ENCODE assay signal across 10 cellular contexts in genomic region chr3:159832024-159832423, GRCh38. TPM values are rescaled to one million over a fixed set of nuclear protein-coding genes. Genes with fewer than 3 reads are reported as not detected.
DNase-seq lines count a peak whose midpoint lies in the region; ATAC-seq lines count a peak whose summit lies in the region.
"Had no signal": no experiment of that assay in that cellular context is flagged by ENCODE, and none has a peak within 500 bp of the region (broad histone marks: within the 10 kb centered on the region; RNA-seq: fewer than 3 reads in every experiment).

No MANE protein-coding gene starts in this region.

- H3K79me1 ChIP-seq in mesenchymal stem cell (replicated peaks; ENCODE audit: low read length, poor library complexity, severe bottlenecking), result peaks cover 17% of the 10 kb centered on the region

- no peak overlapping the region for H4K91ac ChIP-seq in mesenchymal stem cell (ENCODE audit: low read length)

- no peaks in the 10 kb centered on the region for H4K20me1 ChIP-seq in BLaER1

- no peak overlapping the region for H2BK15ac ChIP-seq in mesenchymal stem cell (ENCODE audit: low read depth, poor library complexity, severe bottlenecking)

- H3K9me3 ChIP-seq in BLaER1 (no peaks in the 10 kb centered on the region), mesenchymal stem cell (ENCODE audit: control insufficient read depth, low read length) (no peaks in the 10 kb centered on the region)

- H2BK120ac ChIP-seq in mesenchymal stem cell (ENCODE audit: low read depth, low read length), result no peak overlapping the region

- H3K14ac ChIP-seq in mesenchymal stem cell (ENCODE audit: low read length in 2 of 2), result no peak overlapping the region

- no peaks in the 10 kb centered on the region for H3K27me3 ChIP-seq in BLaER1
- H3K27me3 ChIP-seq in mesenchymal stem cell (ENCODE audit: control insufficient read depth in 1 of 2, insufficient read depth in 1 of 2, low read length in 2 of 2), result no peaks in the 10 kb centered on the region
- H3K27me3 ChIP-seq: dorsolateral prefrontal cortex had no signal

- H3K27ac ChIP-seq in BLaER1 (no peak overlapping the region), mesenchymal stem cell (ENCODE audit: low read length, poor library complexity, severe bottlenecking) (no peak overlapping the region)

- H2AFZ ChIP-seq in mesenchymal stem cell (ENCODE audit: low read depth, low read length), result no peak overlapping the region

- no peak overlapping the region for H4K8ac ChIP-seq in mesenchymal stem cell (ENCODE audit: low read length)

- H3K4me2 ChIP-seq in BLaER1 (peak overlapping the region; percentile 50), mesenchymal stem cell (ENCODE audit: low read length, poor library complexity, severe bottlenecking) (no peak overlapping the region)

- H3K4me3 ChIP-seq in BLaER1 (no peak overlapping the region), mesenchymal stem cell (ENCODE audit: insufficient read depth in 1 of 2, low read depth in 1 of 2, low read length in 2 of 2) (no peak overlapping the region)
- H3K4me3 ChIP-seq: dorsolateral prefrontal cortex had no signal

- no peak overlapping the region for H3K9ac ChIP-seq in BLaER1
- H3K9ac ChIP-seq in mesenchymal stem cell (ENCODE audit: low read length), result no peak overlapping the region

- H2BK5ac ChIP-seq in mesenchymal stem cell (ENCODE audit: low read depth, low read length, poor library complexity, severe bottlenecking), result no peak overlapping the region

- DNase-seq in MV-4-11 (lab: John Stamatoyannopoulos, UW) (peak; percentile 90), NCI-H187 (lab: John Stamatoyannopoulos, UW) (no peak), mesenchymal stem cell (no peak)
- no peak for DNase-seq in activated naive CD4-positive, alpha-beta T cell (lab: John Stamatoyannopoulos, UW)
- DNase-seq in activated CD4-positive, alpha-beta T cell treated with anti-CD3 and anti-CD28 coated beads, Interleukin-2, amount 50 U/mL, for 4 hours, result no peak
- DNase-seq: dorsolateral prefrontal cortex, nucleus accumbens had no signal

- H2AK5ac ChIP-seq in mesenchymal stem cell (ENCODE audit: low read length, severe bottlenecking), result no peak overlapping the region

- H3K4ac ChIP-seq in mesenchymal stem cell (ENCODE audit: low read depth in 1 of 2, low read length in 2 of 2), result no peak overlapping the region

- WGBS in mesenchymal stem cell, result 97% methylated on average over 2 of the region's 2 CpGs

- ATAC-seq in GM19372 (IDR thresholded peaks at IDR 0.05; ENCODE audit: low read depth, unreplicated experiment) (peak; percentile 92), HG02970 (IDR thresholded peaks at IDR 0.05; ENCODE audit: low FRiP score, unreplicated experiment) (peak; percentile 83)

- H3K36me3 ChIP-seq in BLaER1, result no peaks in the 10 kb centered on the region
- H3K36me3 ChIP-seq in mesenchymal stem cell (ENCODE audit: control insufficient read depth in 1 of 2, insufficient read depth in 2 of 2, low read depth in 1 of 2, low read length in 2 of 2), result no peaks in the 10 kb centered on the region

- no peak overlapping the region for H3K23ac ChIP-seq in mesenchymal stem cell (ENCODE audit: low read length in 2 of 2)

- H3K4me1 ChIP-seq in BLaER1 (peaks cover 18% of the 10 kb centered on the region), mesenchymal stem cell (ENCODE audit: control insufficient read depth, insufficient read depth, low read depth, low read length) (peaks cover 1% of the 10 kb centered on the region)

- H3K18ac ChIP-seq in mesenchymal stem cell (ENCODE audit: low read depth in 1 of 2, low read length in 2 of 2), result no peak overlapping the region

- H2BK12ac ChIP-seq in mesenchymal stem cell (ENCODE audit: low read length in 2 of 2), result no peak overlapping the region

RNA-seq across cellular contexts. Expression of gene SCHIP1, which starts 7.6 kb away (rescaled TPM):
- polyA plus RNA-seq in mesenchymal stem cell (2013, experiment 1 of 2), result 7.2 TPM
- polyA plus RNA-seq in mesenchymal stem cell (2013, experiment 2 of 2), result 7.2 TPM
